ENCODE assay signal across 8 cellular contexts in genomic region chr2:199956062-199956380, GRCh38. TPM values are rescaled to one million over a fixed set of nuclear protein-coding genes. Genes with fewer than 3 reads are reported as not detected.
A peak's percentile ranks its signal among the peaks of the same experiment; 100 is the strongest.
DNase-seq lines count a peak whose midpoint lies in the region; ATAC-seq, FAIRE-seq and TF ChIP-seq lines count a peak whose summit lies in the region.

No MANE protein-coding gene starts in this region.

- ATAC-seq in activated CD8-positive, alpha-beta T cell treated with anti-CD3 and anti-CD28 coated beads, Interleukin-2, amount 10 ng/mL, durations not matched to agents 7 days and 5 days: no peak
- no peak for ATAC-seq in thoracic aorta (ENCODE audit: insufficient number of reproducible peaks, low FRiP score, low read depth)
- no peak for ATAC-seq in GM21576 (IDR thresholded peaks at IDR 0.05; ENCODE audit: unreplicated experiment)

- peaks cover 10% of the 10 kb centered on the region for H3K36me3 Mint-ChIP-seq in activated naive CD4-positive, alpha-beta T cell treated with anti-CD3 and anti-CD28 coated beads for 36 hours (ENCODE audit: low read depth)
- peaks cover 29% of the 10 kb centered on the region for H3K36me3 Mint-ChIP-seq in activated CD8-positive, alpha-beta T cell treated with anti-CD3 and anti-CD28 coated beads, Interleukin-2, amount 10 ng/mL, durations not matched to agents 7 days and 5 days (ENCODE audit: low read depth)

- H3K9me3 Mint-ChIP-seq in activated naive CD4-positive, alpha-beta T cell treated with anti-CD3 and anti-CD28 coated beads for 36 hours: no peaks in the 10 kb centered on the region
- no peaks in the 10 kb centered on the region for H3K9me3 Mint-ChIP-seq in activated CD8-positive, alpha-beta T cell treated with anti-CD3 and anti-CD28 coated beads, Interleukin-2, amount 10 ng/mL, durations not matched to agents 7 days and 5 days (ENCODE audit: insufficient read depth)

- H3K9me1 ChIP-seq in keratinocyte (ENCODE audit: control insufficient read depth, extremely low read depth, insufficient read depth, low read length): no peaks in the 10 kb centered on the region

- CTCF ChIA-PET in activated naive CD4-positive, alpha-beta T cell treated with anti-CD3 and anti-CD28 coated beads for 36 hours (lab: Charles Lee): interaction anchor here (0.9 kb wide), 1 partner anchor 11 kb away, joined by 3 read pairs; no protein-coding TSS in a partner anchor
- CTCF ChIA-PET in activated CD8-positive, alpha-beta T cell treated with anti-CD3 and anti-CD28 coated beads, Interleukin-2, amount 10 ng/mL, durations not matched to agents 7 days and 5 days (lab: Charles Lee): no interaction called here

- H3K4me2 ChIP-seq in keratinocyte (ENCODE audit: control insufficient read depth, extremely low read depth, insufficient read depth, low read depth, low read length): peak overlapping the region; percentile 98

- H3K27ac Mint-ChIP-seq in activated naive CD4-positive, alpha-beta T cell treated with anti-CD3 and anti-CD28 coated beads for 36 hours: peak overlapping the region; percentile 92
- H3K27ac Mint-ChIP-seq in activated CD8-positive, alpha-beta T cell treated with anti-CD3 and anti-CD28 coated beads, Interleukin-2, amount 10 ng/mL, durations not matched to agents 7 days and 5 days: peak overlapping the region; percentile 94

- no peaks in the 10 kb centered on the region for H3K27me3 Mint-ChIP-seq in activated naive CD4-positive, alpha-beta T cell treated with anti-CD3 and anti-CD28 coated beads for 36 hours (ENCODE audit: low read depth)
- H3K27me3 Mint-ChIP-seq in activated CD8-positive, alpha-beta T cell treated with anti-CD3 and anti-CD28 coated beads, Interleukin-2, amount 10 ng/mL, durations not matched to agents 7 days and 5 days (ENCODE audit: low read depth): no peaks in the 10 kb centered on the region

- POLR2A ChIA-PET in activated CD8-positive, alpha-beta T cell treated with anti-CD3 and anti-CD28 coated beads, Interleukin-2, amount 10 ng/mL, durations not matched to agents 7 days and 5 days (lab: Charles Lee): no interaction called here

- H3K4me1 ChIP-seq in keratinocyte (ENCODE audit: control insufficient read depth, extremely low read depth, insufficient read depth, low read length) (peaks cover 15% of the 10 kb centered on the region), thoracic aorta (ENCODE audit: control insufficient read depth in 1 of 2, low read depth in 2 of 2) (peaks cover 27 to 34% of the 10 kb centered on the region in 2 donors)

- intact Hi-C loops in activated naive CD4-positive, alpha-beta T cell treated with anti-CD3 and anti-CD28 coated beads for 36 hours (cut with micrococcal nuclease): loop anchor here (5.0 kb wide), 1 partner anchor 104 kb away; the partner anchor contains the start of gene FTCDNL1

- H3K4me1 Mint-ChIP-seq in activated naive CD4-positive, alpha-beta T cell treated with anti-CD3 and anti-CD28 coated beads for 36 hours (ENCODE audit: low read depth): peaks cover 41% of the 10 kb centered on the region
- H3K4me1 Mint-ChIP-seq in activated CD8-positive, alpha-beta T cell treated with anti-CD3 and anti-CD28 coated beads, Interleukin-2, amount 10 ng/mL, durations not matched to agents 7 days and 5 days (ENCODE audit: low read depth): peaks cover 58% of the 10 kb centered on the region

- peak overlapping the region; percentile 98 for H3K4me3 Mint-ChIP-seq in activated naive CD4-positive, alpha-beta T cell treated with anti-CD3 and anti-CD28 coated beads for 36 hours
- H3K4me3 Mint-ChIP-seq in activated CD8-positive, alpha-beta T cell treated with anti-CD3 and anti-CD28 coated beads, Interleukin-2, amount 10 ng/mL, durations not matched to agents 7 days and 5 days: peak overlapping the region; percentile 98

- H3K36me3 ChIP-seq in keratinocyte (ENCODE audit: control insufficient read depth in 2 of 2, extremely low read depth in 1 of 2, insufficient read depth in 2 of 2, low read length in 2 of 2) (peaks cover 0 to 5% of the 10 kb centered on the region in 2 experiments), thoracic aorta (peaks cover 6% of the 10 kb centered on the region)

- H3K9me3 ChIP-seq in keratinocyte (ENCODE audit: control insufficient read depth, low read depth, low read length): no peaks in the 10 kb centered on the region
- no peaks in the 10 kb centered on the region for H3K9me3 ChIP-seq in thoracic aorta

- H3K27ac ChIP-seq in keratinocyte (ENCODE audit: control insufficient read depth, insufficient read depth, low read length) (peak overlapping the region; percentile 81), thoracic aorta (peak overlapping the region; percentile 73 to 90)

- peak; percentile 44 for FAIRE-seq in keratinocyte (lab: Jason Lieb, UNC)

- no peak for DNase-seq in activated naive CD4-positive, alpha-beta T cell treated with anti-CD3 and anti-CD28 coated beads for 36 hours
- DNase-seq in activated naive CD4-positive, alpha-beta T cell (lab: John Stamatoyannopoulos, UW): no peak
- DNase-seq in activated CD8-positive, alpha-beta T cell treated with anti-CD3 and anti-CD28 coated beads, Interleukin-2, amount 10 ng/mL, durations not matched to agents 7 days and 5 days: no peak
- no peak for DNase-seq in keratinocyte (ENCODE audit: low read depth, low spot score)
- DNase-seq in thoracic aorta (ENCODE audit: low spot score): no peak
- no peak for DNase-seq in NCI-H2029 treated with DMSO at 0.1 percent for 48 hours (lab: John Stamatoyannopoulos, UW)
- DNase-seq in GM19238 (ENCODE audit: insufficient read length, low spot score): no peak

- peak overlapping the region; percentile 96 for H2AFZ ChIP-seq in keratinocyte (ENCODE audit: control insufficient read depth, low read length)

- no peaks in the 10 kb centered on the region for H3K27me3 ChIP-seq in keratinocyte (ENCODE audit: control insufficient read depth, extremely low read depth, insufficient read depth, low read length)
- no peaks in the 10 kb centered on the region for H3K27me3 ChIP-seq in thoracic aorta (replicated peaks; ENCODE audit: insufficient read depth)

- H3K9ac ChIP-seq in keratinocyte (ENCODE audit: control insufficient read depth, extremely low read depth, insufficient read depth, low read length): peak overlapping the region; percentile 96

- no peaks in the 10 kb centered on the region for H4K20me1 ChIP-seq in keratinocyte (ENCODE audit: control insufficient read depth, extremely low read depth, insufficient read depth, low read length)

- H3K4me3 ChIP-seq in keratinocyte (ENCODE audit: control insufficient read depth in 2 of 3, extremely low read depth in 1 of 3, insufficient read depth in 2 of 3, low read depth in 1 of 3, low read length in 3 of 3): peak overlapping the region; percentile 82 to 98 (median 82)
- H3K4me3 ChIP-seq in thoracic aorta: peak overlapping the region; percentile 82

- TF ChIP-seq CTCF in keratinocyte (optimal IDR thresholded peaks at IDR 0.05 in 1 of 3, IDR thresholded peaks at IDR 0.05 in 1 of 3, conservative IDR thresholded peaks at IDR 0.05 in 1 of 3; ENCODE audit: extremely low read depth in 1 of 3, insufficient read depth in 2 of 3, low read length in 3 of 3) (no peak), thoracic aorta (IDR thresholded peaks at IDR 0.05) (no peak)

- dilution Hi-C loops in keratinocyte (cut with MboI; ENCODE audit: extremely low pct_ligation_motif_present, low sequenced_read_pairs): no loop called here

- peaks cover 65% of the 10 kb centered on the region for H3K79me2 ChIP-seq in keratinocyte (ENCODE audit: control insufficient read depth, insufficient read depth, low read length)

RNA-seq across cellular contexts. Expression of gene MAIP1, which starts 0.6 kb away (rescaled TPM):
- 10 to 100 TPM; 28.6 to 30.0 TPM for total RNA-seq in activated naive CD4-positive, alpha-beta T cell treated with anti-CD3 and anti-CD28 coated beads for 36 hours
- total RNA-seq in activated CD8-positive, alpha-beta T cell treated with anti-CD3 and anti-CD28 coated beads, Interleukin-2, amount 10 ng/mL, durations not matched to agents 7 days and 5 days: 10 to 100 TPM; 21.5 to 21.9 TPM
- 11.4 to 17.4 TPM (median 12.6 TPM) in 3 replicates for polyA plus RNA-seq in keratinocyte
- 6.3 TPM for polyA plus RNA-seq in keratinocyte (2011; ENCODE audit: low read depth)
- polyA plus RNA-seq in keratinocyte (2011; cell fraction: cytosol; rRNA removed): 11.9 and 19.3 TPM in 2 replicates
- polyA plus RNA-seq in keratinocyte (2011; cell fraction: nucleus; rRNA removed): 11.2 and 11.3 TPM in 2 replicates
- 16.0 TPM in 2 replicates for polyA plus RNA-seq in keratinocyte (2012; ENCODE audit: low replicate concordance)
- polyA minus RNA-seq in keratinocyte: 10.9 to 12.2 TPM (median 11.1 TPM) in 3 replicates
- polyA minus RNA-seq in keratinocyte (2011; cell fraction: cytosol; rRNA and poly(A)+ RNA removed): 24.0 TPM
- 9.2 and 11.0 TPM in 2 replicates for polyA minus RNA-seq in keratinocyte (2011; cell fraction: nucleus; rRNA and poly(A)+ RNA removed)
- total RNA-seq in thoracic aorta: 1 to 10 TPM; 4.2 to 8.6 TPM

RNA-seq across cellular contexts. Expression of gene TYW5, which starts 0.7 kb away (rescaled TPM):
- 1 to 10 TPM; 7.8 to 7.9 TPM for total RNA-seq in activated naive CD4-positive, alpha-beta T cell treated with anti-CD3 and anti-CD28 coated beads for 36 hours
- total RNA-seq in activated CD8-positive, alpha-beta T cell treated with anti-CD3 and anti-CD28 coated beads, Interleukin-2, amount 10 ng/mL, durations not matched to agents 7 days and 5 days: 1 to 10 TPM; 7.3 to 7.5 TPM
- 6.9 to 9.9 TPM (median 7.0 TPM) in 3 replicates for polyA plus RNA-seq in keratinocyte
- 7.0 TPM for polyA plus RNA-seq in keratinocyte (2011; ENCODE audit: low read depth)
- polyA plus RNA-seq in keratinocyte (2011; cell fraction: cytosol; rRNA removed): 4.9 and 7.5 TPM in 2 replicates
- polyA plus RNA-seq in keratinocyte (2011; cell fraction: nucleus; rRNA removed): 10.0 and 14.2 TPM in 2 replicates
- polyA plus RNA-seq in keratinocyte (2012; ENCODE audit: low replicate concordance): 6.1 and 6.4 TPM in 2 replicates
- polyA minus RNA-seq in keratinocyte: 1.5 to 6.8 TPM (median 2.9 TPM) in 3 replicates
- polyA minus RNA-seq in keratinocyte (2011; cell fraction: cytosol; rRNA and poly(A)+ RNA removed): 3.1 TPM
- 4.0 and 7.7 TPM in 2 replicates for polyA minus RNA-seq in keratinocyte (2011; cell fraction: nucleus; rRNA and poly(A)+ RNA removed)
- 1 to 10 TPM; 5.3 to 9.8 TPM for total RNA-seq in thoracic aorta

RNA-seq across cellular contexts. Expression of gene C2orf69, which starts 44.9 kb away (rescaled TPM):
- 10 to 100 TPM; 18.5 to 20.6 TPM for total RNA-seq in activated naive CD4-positive, alpha-beta T cell treated with anti-CD3 and anti-CD28 coated beads for 36 hours
- 10 to 100 TPM; 14.2 to 16.5 TPM for total RNA-seq in activated CD8-positive, alpha-beta T cell treated with anti-CD3 and anti-CD28 coated beads, Interleukin-2, amount 10 ng/mL, durations not matched to agents 7 days and 5 days
- 5.4 to 8.6 TPM (median 5.7 TPM) in 3 replicates for polyA plus RNA-seq in keratinocyte
- polyA plus RNA-seq in keratinocyte (2011; ENCODE audit: low read depth): 4.5 TPM
- 4.3 and 7.1 TPM in 2 replicates for polyA plus RNA-seq in keratinocyte (2011; cell fraction: cytosol; rRNA removed)
- 3.3 and 5.0 TPM in 2 replicates for polyA plus RNA-seq in keratinocyte (2011; cell fraction: nucleus; rRNA removed)
- polyA plus RNA-seq in keratinocyte (2012; ENCODE audit: low replicate concordance): 8.3 and 9.8 TPM in 2 replicates
- 1.5 to 5.0 TPM (median 2.4 TPM) in 3 replicates for polyA minus RNA-seq in keratinocyte
- 7.5 TPM for polyA minus RNA-seq in keratinocyte (2011; cell fraction: cytosol; rRNA and poly(A)+ RNA removed)
- 2.4 and 3.6 TPM in 2 replicates for polyA minus RNA-seq in keratinocyte (2011; cell fraction: nucleus; rRNA and poly(A)+ RNA removed)
- 10 to 100 TPM; 10.8 to 16.7 TPM for total RNA-seq in thoracic aorta
